Comparison of ENCODE assay signal across 9 cellular contexts in the genomic region with DNA sequence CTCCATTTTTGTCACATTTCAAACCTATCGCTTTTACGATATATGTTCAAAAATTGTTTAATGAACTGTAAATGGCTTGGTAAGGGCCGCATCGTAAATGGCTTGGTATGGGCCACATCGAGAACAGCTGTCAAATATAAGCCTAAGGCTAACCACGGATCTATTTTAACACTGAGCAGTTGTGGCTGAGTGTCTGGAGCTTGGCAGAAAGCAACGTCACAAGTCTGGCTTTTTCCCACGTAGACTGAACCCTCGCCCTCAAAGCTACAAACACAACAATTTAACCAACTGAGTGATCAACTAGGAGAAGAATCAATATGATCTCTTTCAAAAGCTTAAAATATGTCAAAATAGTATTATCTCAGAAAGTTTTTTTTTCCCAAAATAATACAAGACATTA.
DNase-seq lines count a peak whose midpoint lies in the region; ATAC-seq, FAIRE-seq and TF ChIP-seq lines count a peak whose summit lies in the region.
"Had no signal": no experiment of that assay in that cellular context is flagged by ENCODE, and none has a peak within 500 bp of the region (broad histone marks: within the 10 kb centered on the region; RNA-seq: fewer than 3 reads in every experiment).

No MANE protein-coding gene starts in this region.

- 73% methylated on average over 9 of the region's 9 CpGs for WGBS in HepG2 (ENCODE audit: low lambda C conversion rate)
- 51% methylated on average over 9 of the region's 9 CpGs for WGBS in right lobe of liver (ENCODE audit: insufficient coverage, low coverage, low lambda C conversion rate, missing lambda C conversion rate)

- in situ Hi-C loops in HepG2 (cut with HindIII; ENCODE audit: extremely low pct_ligation_motif_present, low pct_unique_long_range_greater_than_20kb) (loop anchor here (10.0 kb wide), 2 partner anchors 329 to 729 kb away; no protein-coding TSS in a partner anchor), ACHN (cut with HindIII; ENCODE audit: low pct_ligation_motif_present, low pct_unique_long_range_greater_than_20kb, low sequenced_read_pairs) (no loop called here)

- TF ChIP-seq EP300 in HepG2 (IDR thresholded peaks at IDR 0.05; ENCODE audit: low read depth in 2 of 2, low read length in 2 of 2) (no peak), HepG2 (CRISPR knock-in tag; IDR thresholded peaks at IDR 0.05; ENCODE audit: borderline replicate concordance) (no peak)

- H3K27me3 ChIP-seq in HepG2 (ENCODE audit: control insufficient read depth in 1 of 2, insufficient read depth in 2 of 2, low read length in 2 of 2) (peaks cover 0 to 2% of the 10 kb centered on the region in 2 experiments; a peak in 1 of 5 replicates), right lobe of liver (no peaks in the 10 kb centered on the region)

- POLR2A ChIA-PET in HepG2 (lab: Yijun Ruan, JAX) = interaction anchor here (1.6 kb wide), 1 partner anchor 717 kb away, joined by 4 read pairs; a partner anchor contains a TSS

- H3K27ac ChIP-seq in HepG2 (ENCODE audit: extremely low read length, insufficient read depth, low read length) (no peak overlapping the region), right lobe of liver (no peak overlapping the region)

- CTCF ChIA-PET in HepG2 (lab: Yijun Ruan, JAX; ENCODE audit: low intra/inter-chr PET ratio, low total read pairs) = no interaction called here

- H3K9me3 ChIP-seq in HepG2 (ENCODE audit: low read length) = no peaks in the 10 kb centered on the region
- H3K9me3 ChIP-seq in right lobe of liver = no peaks in the 10 kb centered on the region

- TF ChIP-seq POLR2A in HepG2 (IDR thresholded peaks at IDR 0.05; ENCODE audit: insufficient read depth in 1 of 2, low read depth in 2 of 2, low read length in 2 of 2) (no peak), right lobe of liver (IDR thresholded peaks at IDR 0.05) (no peak), H54 (IDR thresholded peaks at IDR 0.05; ENCODE audit: low read depth, low read length) (no peak)

- no peak overlapping the region for H3K9ac ChIP-seq in HepG2 (ENCODE audit: insufficient read depth, low read depth, low read length)

- ATAC-seq in HepG2 (no peak), right lobe of liver (no peak), SK-N-SH treated with all-trans-retinoic acid at 6 μM for 48 hours (peak; percentile 29), GM18868 (IDR thresholded peaks at IDR 0.05; ENCODE audit: unreplicated experiment) (no peak)

- H3K4me3 ChIP-seq in HepG2 (replicated peaks in 1 of 3; ENCODE audit: insufficient read depth in 1 of 3, low read depth in 2 of 3, low read length in 3 of 3) (no peak overlapping the region), right lobe of liver (peak overlapping the region in 1 of 3 donors; percentile 73), fibroblast of villous mesenchyme (ENCODE audit: low read depth, low read length) (peak overlapping the region; percentile 81)

- DNase-seq in HepG2 (ENCODE audit: low spot score) (no peak), right lobe of liver (no peak), fibroblast of villous mesenchyme (ENCODE audit: low read depth) (peak; percentile 84), HuH-7.5 (ENCODE audit: low spot score) (no peak), H54 (ENCODE audit: insufficient read length, low spot score) (no peak), ACHN (no peak)
- DNase-seq: GDM1 had no signal

- FAIRE-seq in HepG2 (lab: Jason Lieb, UNC) (peak; percentile 23), H54 (lab: Jason Lieb, UNC) (no peak)

- H3K36me3 ChIP-seq in HepG2 (replicated peaks in 1 of 2; ENCODE audit: control insufficient read depth in 1 of 2, insufficient read depth in 2 of 2, low read length in 2 of 2) (no peaks in the 10 kb centered on the region), right lobe of liver (no peaks in the 10 kb centered on the region)

- no TSS peak for BruUV-seq in HepG2 (replicated peaks; lab: Mats Ljungman, UMichigan)

- intact Hi-C loops in HepG2 (cut with micrococcal nuclease; ENCODE audit: unreplicated experiment) = loop anchor here (5.0 kb wide), 2 partner anchors 49 to 726 kb away; no protein-coding TSS in a partner anchor
- intact Hi-C loops in right lobe of liver (cut with DNase I) = no loop called here

- H3K4me2 ChIP-seq in HepG2 (ENCODE audit: low read depth, low read length) = peak overlapping the region; percentile 98; the same call in 1 of the 2 replicates

- TF ChIP-seq CTCF in HepG2 (CRISPR knock-in tag; IDR thresholded peaks at IDR 0.05) (no peak), right lobe of liver (IDR thresholded peaks at IDR 0.05) (no peak), fibroblast of villous mesenchyme (IDR thresholded peaks at IDR 0.05; ENCODE audit: insufficient read depth, low read depth, low read length) (no peak)

- no peak for TF ChIP-seq RAD21 in HepG2 (CRISPR knock-in tag; IDR thresholded peaks at IDR 0.05)

- H4K20me1 ChIP-seq in HepG2 (ENCODE audit: insufficient read depth, low read length) = no peaks in the 10 kb centered on the region

- H3K4me1 ChIP-seq in HepG2 (ENCODE audit: insufficient read depth, low read length) (peaks cover 19% of the 10 kb centered on the region), right lobe of liver (no peaks in the 10 kb centered on the region)

- H2AFZ ChIP-seq in HepG2 (ENCODE audit: low read length) = no peak overlapping the region

- no peaks in the 10 kb centered on the region for H3K79me2 ChIP-seq in HepG2 (ENCODE audit: insufficient read depth, low read length)

TF ChIP-seq in HepG2, 621 proteins besides CTCF, POLR2A, EP300 and RAD21:
- TF ChIP-seq NFE2L1 (CRISPR knock-in tag; IDR thresholded peaks at IDR 0.05; ENCODE audit: borderline replicate concordance) (no peak), ZFP41 (CRISPR knock-in tag; IDR thresholded peaks at IDR 0.05; ENCODE audit: borderline replicate concordance) (no peak), ARID2 (CRISPR knock-in tag; IDR thresholded peaks at IDR 0.05; ENCODE audit: borderline replicate concordance) (0 out of 2 replicates have a peak, but pooled peaks have one; percentile 37), RFX1 (IDR thresholded peaks at IDR 0.05) (no peak), TOE1 (CRISPR knock-in tag; IDR thresholded peaks at IDR 0.05) (no peak), PCBP1 (IDR thresholded peaks at IDR 0.05; ENCODE audit: borderline replicate concordance, low read depth, low read length) (no peak)
- TF ChIP-seq, protein P1, sequence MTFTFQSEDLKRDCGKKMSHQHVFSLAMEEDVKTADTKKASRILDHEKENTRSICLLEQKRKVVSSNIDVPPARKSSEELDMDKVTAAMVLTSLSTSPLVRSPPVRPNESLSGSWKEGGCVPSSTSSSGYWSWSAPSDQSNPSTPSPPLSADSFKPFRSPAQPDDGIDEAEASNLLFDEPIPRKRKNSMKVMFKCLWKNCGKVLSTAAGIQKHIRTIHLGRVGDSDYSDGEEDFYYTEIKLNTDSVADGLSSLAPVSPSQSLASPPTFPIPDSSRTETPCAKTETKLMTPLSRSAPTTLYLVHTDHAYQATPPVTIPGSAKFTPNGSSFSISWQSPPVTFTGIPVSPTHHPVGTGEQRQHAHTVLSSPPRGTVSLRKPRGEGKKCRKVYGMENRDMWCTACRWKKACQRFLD (CRISPR knock-in tag; IDR thresholded peaks at IDR 0.05; ENCODE audit: borderline replicate concordance) = no peak
TF ChIP-seq in HepG2: peak in this region for 1.

TF ChIP-seq in SK-N-SH treated with all-trans-retinoic acid at 6 μM for 48 hours, 23 proteins besides CTCF, POLR2A, EP300 and RAD21:
- TF ChIP-seq ISL1 (CRISPR knock-in tag; IDR thresholded peaks at IDR 0.05) = no peak
- TF ChIP-seq ARNTL (CRISPR knock-in tag; IDR thresholded peaks at IDR 0.05; ENCODE audit: borderline replicate concordance, low read depth) = no peak
- TF ChIP-seq ZNF565 (CRISPR knock-in tag; conservative IDR thresholded peaks at IDR 0.05; ENCODE audit: low read depth) = 0 out of 2 replicates have a peak, but pooled peaks have one; percentile 21
- TF ChIP-seq, protein P2, sequence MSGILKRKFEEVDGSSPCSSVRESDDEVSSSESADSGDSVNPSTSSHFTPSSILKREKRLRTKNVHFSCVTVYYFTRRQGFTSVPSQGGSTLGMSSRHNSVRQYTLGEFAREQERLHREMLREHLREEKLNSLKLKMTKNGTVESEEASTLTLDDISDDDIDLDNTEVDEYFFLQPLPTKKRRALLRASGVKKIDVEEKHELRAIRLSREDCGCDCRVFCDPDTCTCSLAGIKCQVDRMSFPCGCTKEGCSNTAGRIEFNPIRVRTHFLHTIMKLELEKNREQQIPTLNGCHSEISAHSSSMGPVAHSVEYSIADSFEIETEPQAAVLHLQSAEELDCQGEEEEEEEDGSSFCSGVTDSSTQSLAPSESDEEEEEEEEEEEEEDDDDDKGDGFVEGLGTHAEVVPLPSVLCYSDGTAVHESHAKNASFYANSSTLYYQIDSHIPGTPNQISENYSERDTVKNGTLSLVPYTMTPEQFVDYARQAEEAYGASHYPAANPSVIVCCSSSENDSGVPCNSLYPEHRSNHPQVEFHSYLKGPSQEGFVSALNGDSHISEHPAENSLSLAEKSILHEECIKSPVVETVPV (CRISPR knock-in tag; IDR thresholded peaks at IDR 0.05) = no peak
- TF ChIP-seq ZNF70 (CRISPR knock-in tag; IDR thresholded peaks at IDR 0.05) = no peak
- no peak for TF ChIP-seq ZFP3 (CRISPR knock-in tag; IDR thresholded peaks at IDR 0.05)
- TF ChIP-seq, protein P3, sequence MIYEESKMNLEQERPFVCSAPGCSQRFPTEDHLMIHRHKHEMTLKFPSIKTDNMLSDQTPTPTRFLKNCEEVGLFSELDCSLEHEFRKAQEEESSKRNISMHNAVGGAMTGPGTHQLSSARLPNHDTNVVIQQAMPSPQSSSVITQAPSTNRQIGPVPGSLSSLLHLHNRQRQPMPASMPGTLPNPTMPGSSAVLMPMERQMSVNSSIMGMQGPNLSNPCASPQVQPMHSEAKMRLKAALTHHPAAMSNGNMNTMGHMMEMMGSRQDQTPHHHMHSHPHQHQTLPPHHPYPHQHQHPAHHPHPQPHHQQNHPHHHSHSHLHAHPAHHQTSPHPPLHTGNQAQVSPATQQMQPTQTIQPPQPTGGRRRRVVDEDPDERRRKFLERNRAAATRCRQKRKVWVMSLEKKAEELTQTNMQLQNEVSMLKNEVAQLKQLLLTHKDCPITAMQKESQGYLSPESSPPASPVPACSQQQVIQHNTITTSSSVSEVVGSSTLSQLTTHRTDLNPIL (CRISPR knock-in tag; IDR thresholded peaks at IDR 0.05; ENCODE audit: low read depth) = no peak
TF ChIP-seq in SK-N-SH treated with all-trans-retinoic acid at 6 μM for 48 hours: peak in this region for 1.
